Comparison of ENCODE assay signal across 26 cellular contexts in the genomic region with DNA sequence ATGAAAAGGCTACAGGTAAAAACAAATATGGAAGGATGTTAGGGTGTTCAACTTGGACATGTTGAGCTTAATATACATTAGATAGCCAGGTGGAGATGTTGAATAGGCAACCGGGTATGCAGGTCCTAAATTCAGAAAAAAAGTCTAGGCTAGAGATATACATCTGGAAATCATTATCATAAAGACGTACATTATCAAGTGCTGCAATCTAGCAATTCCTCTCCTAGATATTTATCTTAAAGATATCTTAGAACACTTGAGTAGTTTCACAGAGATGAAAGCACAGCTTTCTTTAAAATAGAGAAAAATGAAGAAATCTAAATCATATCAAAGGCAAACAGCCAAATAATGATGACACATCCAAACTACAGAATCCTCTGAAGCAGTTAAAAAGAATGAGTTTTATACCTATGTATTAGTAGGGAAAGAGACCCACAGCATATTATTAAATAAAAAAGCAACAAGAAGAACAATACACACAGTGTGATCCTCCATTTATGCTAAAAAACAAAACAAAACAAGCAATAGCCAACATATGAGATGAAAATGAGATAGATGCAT. TPM values are rescaled to one million over a fixed set of nuclear protein-coding genes. Genes with fewer than 3 reads are reported as not detected.
DNase-seq lines count a peak whose midpoint lies in the region; ATAC-seq, FAIRE-seq and TF ChIP-seq lines count a peak whose summit lies in the region.
"Had no signal": no experiment of that assay in that cellular context is flagged by ENCODE, and none has a peak within 500 bp of the region (broad histone marks: within the 10 kb centered on the region; RNA-seq: fewer than 3 reads in every experiment).

No MANE protein-coding gene starts in this region.

- RAD21 ChIA-PET in GM12878 (lab: Charles Lee; ENCODE audit: unreplicated experiment), result no interaction called here

- TF ChIP-seq EP300 in SK-N-SH (IDR thresholded peaks at IDR 0.05; ENCODE audit: borderline replicate concordance in 1 of 2, low read depth in 1 of 2, low read length in 1 of 2) (no peak; a peak in 1 of 4 replicates), GM12878 (IDR thresholded peaks at IDR 0.05; ENCODE audit: borderline replicate concordance in 1 of 2, control insufficient read depth in 1 of 2, low read depth in 2 of 2, low read length in 2 of 2) (no peak)

- TF ChIP-seq CTCF in SK-N-SH (IDR thresholded peaks at IDR 0.05) (no peak), GM12878 (IDR thresholded peaks at IDR 0.05 in 2 of 3, conservative IDR thresholded peaks at IDR 0.05 in 1 of 3; ENCODE audit: control insufficient read depth in 2 of 3, extremely low read depth in 1 of 3, insufficient read depth in 1 of 3, low read depth in 3 of 3, low read length in 3 of 3) (no peak)

- peaks cover 25% of the 10 kb centered on the region for H3K4me1 Mint-ChIP-seq in activated T-cell treated with anti-CD3 and anti-CD28 coated beads, Interleukin-2, amount 50 U/mL, for 4 hours (ENCODE audit: low read depth)

- no peak overlapping the region for H3K4ac ChIP-seq in neuronal stem cell (ENCODE audit: low read length)

- no peaks in the 10 kb centered on the region for H3K9me3 Mint-ChIP-seq in activated T-cell treated with anti-CD3 and anti-CD28 coated beads, Interleukin-2, amount 50 U/mL, for 4 hours
- H3K9me3 Mint-ChIP-seq: activated B cell treated with CpG ODN at 0.5 μM for 24 hours, H9 had no signal

- H3F3A ChIP-seq in SK-N-SH (replicated peaks; ENCODE audit: insufficient read depth), result peaks cover 47% of the 10 kb centered on the region

- no peak overlapping the region for H4K8ac ChIP-seq in neuronal stem cell (ENCODE audit: low read depth, low read length)

- H3K4me1 ChIP-seq in SK-N-SH (ENCODE audit: control insufficient read depth in 1 of 2, insufficient read depth in 2 of 2, low read depth in 1 of 2, low read length in 1 of 2) (peaks cover 7 to 12% of the 10 kb centered on the region in 2 experiments; a peak in 3 of 4 replicates), GM12878 (ENCODE audit: control insufficient read depth, insufficient read depth, low read length) (no peaks in the 10 kb centered on the region), neuronal stem cell (ENCODE audit: control insufficient read depth in 2 of 2, insufficient read depth in 1 of 2, low read depth in 1 of 2, low read length in 2 of 2) (no peaks in the 10 kb centered on the region)

- H2BK5ac ChIP-seq in neuronal stem cell (ENCODE audit: low read length), result no peak overlapping the region

- no TSS peak for BruUV-seq in GM12878 (replicated peaks; lab: Mats Ljungman, UMichigan)

- H4K91ac ChIP-seq in neuronal stem cell (ENCODE audit: low read depth, low read length, poor library complexity), result no peak overlapping the region

- SMC1A ChIA-PET in GM12878 (lab: Charles Lee; ENCODE audit: uncharacterized antibody, unreplicated experiment), result interaction anchor here (1.4 to 9.3 kb wide), 3 partner anchors 12 to 48 kb away, joined by 3 to 142 read pairs (median 17); a partner anchor contains a TSS

- intact Hi-C loops in GM12878 (cut with micrococcal nuclease; ENCODE audit: unreplicated experiment), result no loop called here

- H3K4me3 Mint-ChIP-seq in activated T-cell treated with anti-CD3 and anti-CD28 coated beads, Interleukin-2, amount 50 U/mL, for 4 hours, result peak overlapping the region; percentile 17
- H3K4me3 Mint-ChIP-seq: activated B cell treated with CpG ODN at 0.5 μM for 24 hours had no signal

- no peak overlapping the region for H2BK120ac ChIP-seq in neuronal stem cell (ENCODE audit: low read depth, low read length)

- H3K4me2 ChIP-seq in SK-N-SH (0 out of 2 replicates have a peak overlapping the region, but pooled peaks have one; percentile 23), GM12878 (ENCODE audit: control insufficient read depth, insufficient read depth) (no peak overlapping the region), neuronal stem cell (ENCODE audit: insufficient read depth, low read length, poor library complexity, severe bottlenecking) (no peak overlapping the region)

- POLR2A ChIA-PET in SK-N-SH (lab: Yijun Ruan, JAX), result no interaction called here
- POLR2A ChIA-PET in GM12878 (lab: Charles Lee), result interaction anchor here (0.8 to 9.1 kb wide), 4 partner anchors 11 to 49 kb away, joined by 3 to 181 read pairs (median 4); a partner anchor contains a TSS

- no peaks in the 10 kb centered on the region for H3K79me1 ChIP-seq in neuronal stem cell (ENCODE audit: low read depth, low read length)

- no peak overlapping the region for H3K23ac ChIP-seq in neuronal stem cell (ENCODE audit: low read depth, low read length, poor library complexity)

- no peak overlapping the region for H3K4me3 ChIP-seq in SK-N-SH (ENCODE audit: low read depth in 2 of 2, low read length in 1 of 2)
- H3K4me3 ChIP-seq in GM12878, result no peak overlapping the region
- no peak overlapping the region for H3K4me3 ChIP-seq in neuronal stem cell (ENCODE audit: low read length in 2 of 2)
- H3K4me3 ChIP-seq: breast epithelium, colonic mucosa, pancreas, right atrium auricular region, transverse colon had no signal

- peak overlapping the region; percentile 23 to 54; a peak in 3 of 4 replicates for H3K27ac ChIP-seq in SK-N-SH (ENCODE audit: low read depth in 2 of 2, low read length in 1 of 2)
- no peak overlapping the region for H3K27ac ChIP-seq in GM12878 (ENCODE audit: control insufficient read depth, insufficient read depth)
- H3K27ac ChIP-seq in temporal lobe (ENCODE audit: low read depth, low read length), result peak overlapping the region; percentile 41
- H3K27ac ChIP-seq in neuronal stem cell (replicated peaks; ENCODE audit: low read length), result no peak overlapping the region
- H3K27ac ChIP-seq: breast epithelium, C4-2B, colonic mucosa, pancreas, right atrium auricular region, transverse colon had no signal

- no peak for ATAC-seq in activated T-cell treated with anti-CD3 and anti-CD28 coated beads, Interleukin-2, amount 50 U/mL, for 4 hours
- ATAC-seq in GM12878, result no peak
- ATAC-seq: Panc1, pancreas had no signal

- in situ Hi-C loops in GM12878 (cut with MboI), result no loop called here

- H4K20me1 ChIP-seq in SK-N-SH (ENCODE audit: insufficient read depth), result no peaks in the 10 kb centered on the region
- no peaks in the 10 kb centered on the region for H4K20me1 ChIP-seq in GM12878 (ENCODE audit: control insufficient read depth, insufficient read depth)

- H3K79me2 ChIP-seq in SK-N-SH (ENCODE audit: insufficient read depth), result peaks cover 36% of the 10 kb centered on the region
- H3K79me2 ChIP-seq in GM12878 (ENCODE audit: control insufficient read depth, insufficient read depth, low read length), result peaks cover 38% of the 10 kb centered on the region

- no peak overlapping the region for H2AK5ac ChIP-seq in neuronal stem cell (ENCODE audit: low read depth, low read length)

- H3K14ac ChIP-seq in neuronal stem cell (ENCODE audit: low read length), result no peak overlapping the region

- DNase-seq in activated T-cell treated with anti-CD3 and anti-CD28 coated beads, Interleukin-2, amount 50 U/mL, for 4 hours, result no peak
- DNase-seq in activated T-cell treated with anti-CD3 and anti-CD28 coated beads, Interleukin-2, amount 50 U/mL, for 48 hours, result no peak
- DNase-seq in SK-N-SH, result no peak
- DNase-seq in GM12878 (ENCODE audit: low read depth, low spot score), result no peak
- DNase-seq in neuronal stem cell (ENCODE audit: low spot score), result no peak
- DNase-seq in C1 segment of cervical spinal cord (lab: John Stamatoyannopoulos, UW), result no peak
- DNase-seq in NCI-H345 treated with DMSO at 0.1 percent for 48 hours (lab: John Stamatoyannopoulos, UW; ENCODE audit: unreplicated experiment), result no peak
- DNase-seq: activated B cell treated with CpG ODN at 0.5 μM for 24 hours; activated effector memory CD4-positive, alpha-beta T cell treated with Interleukin-2 at 50 U/mL for 16 hours; colonic mucosa; H9; kidney glomerular epithelial cell; MM.1S; NCI-H1417 treated with DMSO at 0.1 percent for 48 hours; pancreas; SIG-M5; stimulated activated CD4-positive, alpha-beta T cell treated with anti-CD3 and anti-CD28 coated beads, Interleukin-4, amount 100 ng/mL, for 24 hours; stimulated activated naive CD4-positive, alpha-beta T cell treated with Interleukin-2 at 50 U/mL for 16 hours; transverse colon had no signal

- no peaks in the 10 kb centered on the region for H3K27me3 Mint-ChIP-seq in activated T-cell treated with anti-CD3 and anti-CD28 coated beads, Interleukin-2, amount 50 U/mL, for 4 hours (ENCODE audit: low read depth)
- H3K27me3 Mint-ChIP-seq: activated B cell treated with CpG ODN at 0.5 μM for 24 hours had no signal

- H3K9me2 ChIP-seq in SK-N-SH, result no peaks in the 10 kb centered on the region

- TF ChIP-seq RAD21 in SK-N-SH (IDR thresholded peaks at IDR 0.05; ENCODE audit: low read length) (no peak), GM12878 (IDR thresholded peaks at IDR 0.05; ENCODE audit: insufficient read depth, low read depth, low read length) (no peak)

- 34% methylated on average over 2 of the region's 2 CpGs for WGBS in SK-N-SH (ENCODE audit: low lambda C conversion rate)
- 100% methylated on average over 2 of the region's 2 CpGs for WGBS in GM12878 (ENCODE audit: insufficient coverage, insufficient replicate concordance, low lambda C conversion rate, missing lambda C conversion rate)
- whole genome bisulfite sequencing in neuronal stem cell (ENCODE audit: extremely low coverage in 2 of 2, insufficient read length in 2 of 2, insufficient replicate concordance in 1 of 2), 2 donors, result no CpG with 5 or more reads among the region's 2 CpGs

- H3K18ac ChIP-seq in neuronal stem cell (ENCODE audit: low read length), result no peak overlapping the region

- H2AFZ ChIP-seq in SK-N-SH (ENCODE audit: low read depth), result no peak overlapping the region
- no peak overlapping the region for H2AFZ ChIP-seq in GM12878 (ENCODE audit: control insufficient read depth, low read depth, low read length)
- no peak overlapping the region for H2AFZ ChIP-seq in neuronal stem cell (ENCODE audit: low read length)

- H3K9me3 ChIP-seq in SK-N-SH (no peaks in the 10 kb centered on the region), GM12878 (replicated peaks; ENCODE audit: control insufficient read depth, insufficient read depth, low read length) (no peaks in the 10 kb centered on the region; the same call in 2 of the 3 replicates), neuronal stem cell (replicated peaks in 1 of 2; ENCODE audit: control insufficient read depth in 2 of 2, insufficient read depth in 1 of 2, low read depth in 1 of 2, low read length in 2 of 2) (peaks cover 0 to 3% of the 10 kb centered on the region in 2 donors)
- H3K9me3 ChIP-seq: breast epithelium, colonic mucosa, pancreas, right atrium auricular region, transverse colon had no signal

- no peaks in the 10 kb centered on the region for H3K27me3 ChIP-seq in SK-N-SH (ENCODE audit: insufficient read depth)
- H3K27me3 ChIP-seq in GM12878 (replicated peaks in 1 of 2; ENCODE audit: control insufficient read depth in 2 of 2, insufficient read depth in 2 of 2, low read length in 1 of 2), result no peaks in the 10 kb centered on the region
- no peaks in the 10 kb centered on the region for H3K27me3 ChIP-seq in neuronal stem cell (ENCODE audit: control insufficient read depth in 3 of 3, insufficient read depth in 3 of 3, low read depth in 1 of 3, low read length in 3 of 3)
- H3K27me3 ChIP-seq: breast epithelium, colonic mucosa, pancreas, right atrium auricular region, transverse colon had no signal

- H3K36me3 Mint-ChIP-seq in activated T-cell treated with anti-CD3 and anti-CD28 coated beads, Interleukin-2, amount 50 U/mL, for 4 hours (ENCODE audit: insufficient read depth), result peaks cover 19% of the 10 kb centered on the region

- peak; percentile 54 for FAIRE-seq in GM12878 (lab: Jason Lieb, UNC)
- FAIRE-seq: endometrium, GM18507, pancreas had no signal

- no peak overlapping the region for H2BK12ac ChIP-seq in neuronal stem cell (ENCODE audit: low read length)

- no peak for TF ChIP-seq POLR2A in GM12878 (IDR thresholded peaks at IDR 0.05; ENCODE audit: low read depth, low read length)

- H3K36me3 ChIP-seq in SK-N-SH (replicated peaks in 1 of 2; ENCODE audit: control insufficient read depth in 1 of 2, insufficient read depth in 2 of 2, low read length in 1 of 2) (peaks cover 29 to 36% of the 10 kb centered on the region in 2 experiments), GM12878 (ENCODE audit: control insufficient read depth in 2 of 2, insufficient read depth in 2 of 2, low read length in 1 of 2) (peaks cover 0 to 8% of the 10 kb centered on the region in 2 experiments; a peak in 2 of 4 replicates), neuronal stem cell (replicated peaks in 1 of 2; ENCODE audit: control insufficient read depth in 2 of 2, insufficient read depth in 2 of 2, low read length in 2 of 2) (peaks cover 5 to 64% of the 10 kb centered on the region in 2 donors)
- H3K36me3 ChIP-seq: breast epithelium, colonic mucosa had no signal

- CTCF ChIA-PET in SK-N-SH (lab: Yijun Ruan, JAX) (no interaction called here), GM12878 (lab: Yijun Ruan, JAX) (interaction anchor here (0.6 to 6.6 kb wide), 4 partner anchors 12 to 369 kb away, joined by 3 to 74 read pairs (median 3); a partner anchor contains a TSS)

- H3K9ac ChIP-seq in SK-N-SH, result no peak overlapping the region
- H3K9ac ChIP-seq in GM12878 (ENCODE audit: control insufficient read depth, insufficient read depth, low read length), result no peak overlapping the region
- no peak overlapping the region for H3K9ac ChIP-seq in neuronal stem cell (ENCODE audit: low read depth, low read length, poor library complexity)

- H2BK15ac ChIP-seq in neuronal stem cell (ENCODE audit: low read length), result no peak overlapping the region

RNA-seq across cellular contexts. Expression of a gene that starts 3.8 kb away (rescaled TPM):
- 10 to 100 TPM; 41.5 to 51.5 (median 41.9) TPM for total RNA-seq in activated T-cell treated with anti-CD3 and anti-CD28 coated beads, Interleukin-2, amount 50 U/mL, for 4 hours
- polyA plus RNA-seq in SK-N-SH (2012; rRNA removed), result 7.8 and 8.6 TPM in 2 replicates
- polyA plus RNA-seq in SK-N-SH (2012; cell fraction: cytosol; rRNA removed), result 10.5 and 13.4 TPM in 2 replicates
- polyA plus RNA-seq in SK-N-SH (2012; cell fraction: nucleus; rRNA removed), result 5.4 and 10.4 TPM in 2 replicates
- total RNA-seq in GM12878 (2013; cell fraction: nucleolus; rRNA removed), result 38.4 and 41.6 TPM in 2 replicates
- 23.7 and 24.1 TPM in 2 replicates for total RNA-seq in GM12878 (2014; rRNA removed)
- 20.7 and 25.3 TPM in 2 replicates for total RNA-seq in GM12878 (2014; rRNA removed; fragmentation: Illumina TruSeq; extraction: Trizol)
- total RNA-seq in GM12878 (2021), result 50.4 and 53.9 TPM in 2 replicates
- 4.3 TPM for polyA plus RNA-seq in GM12878 (2011; ENCODE audit: low read depth)
- polyA plus RNA-seq in GM12878 (2011; rRNA removed), result 25.0 and 50.1 TPM in 2 replicates
- 7.3 and 7.8 TPM in 2 replicates for polyA plus RNA-seq in GM12878 (2011; cell fraction: cytosol; rRNA removed)
- 11.5 and 12.9 TPM in 2 replicates for polyA plus RNA-seq in GM12878 (2011; cell fraction: nucleus; rRNA removed)
- polyA plus RNA-seq in GM12878 (2012), result 23.8 TPM in 2 replicates
- polyA plus RNA-seq in GM12878 (2014; fragmentation: Illumina TruSeq; extraction: Trizol), result 21.8 and 24.0 TPM in 2 replicates
- polyA plus RNA-seq in GM12878 (2014; fragmentation: Nextera tagmentation; extraction: Ambion mirVana), result 10 to 100 TPM in 1 of 2 experiments, 1 to 10 TPM in 1; 9.1 to 18.1 TPM
- 19.5 and 22.5 TPM in 2 replicates for polyA plus RNA-seq in GM12878 (2014; rRNA removed)
- polyA plus RNA-seq in GM12878 (2016; fragmentation: Nextera tagmentation; extraction: Ambion mirVana), result 100 to 1,000 TPM; 114 to 133 TPM
- polyA minus RNA-seq in GM12878 (2011; rRNA and poly(A)+ RNA removed), result 7.6 and 11.0 TPM in 2 replicates
- polyA minus RNA-seq in GM12878 (2011; cell fraction: cytosol; rRNA and poly(A)+ RNA removed), result 4.5 and 11.9 TPM in 2 replicates
- 10.6 and 16.1 TPM in 2 replicates for polyA minus RNA-seq in GM12878 (2011; cell fraction: nucleus; rRNA and poly(A)+ RNA removed)
- total RNA-seq in temporal lobe, result 15.0 TPM
- polyA plus RNA-seq in neuronal stem cell (2013, experiment 1 of 2), result 48.5 TPM
- 48.3 TPM for polyA plus RNA-seq in neuronal stem cell (2013, experiment 2 of 2)

RNA-seq across cellular contexts. Expression of a gene that starts 4.3 kb away (rescaled TPM):
- total RNA-seq in activated T-cell treated with anti-CD3 and anti-CD28 coated beads, Interleukin-2, amount 50 U/mL, for 4 hours, result 1 to 10 TPM; 2.5 to 3.5 (median 3.1) TPM
- polyA plus RNA-seq in SK-N-SH (2012; rRNA removed) (7.7 and 7.8 TPM in 2 replicates), GM12878 (2011; rRNA removed) (63.9 and 131 TPM in 2 replicates), GM12878 (2014; fragmentation: Illumina TruSeq; extraction: Trizol) (93.0 and 111 TPM in 2 replicates), GM12878 (2014; fragmentation: Nextera tagmentation; extraction: Ambion mirVana) (10 to 100 TPM; 58.1 to 64.4 TPM), GM12878 (2014; rRNA removed) (36.1 and 44.1 TPM in 2 replicates), GM12878 (2016; fragmentation: Nextera tagmentation; extraction: Ambion mirVana) (100 to 1,000 TPM; 117 to 122 TPM)
- polyA plus RNA-seq in SK-N-SH (2012; cell fraction: cytosol; rRNA removed), result 10.7 and 13.1 TPM in 2 replicates
- polyA plus RNA-seq in SK-N-SH (2012; cell fraction: nucleus; rRNA removed), result 3.2 and 5.6 TPM in 2 replicates
- total RNA-seq in GM12878 (2013; cell fraction: nucleolus; rRNA removed), result 24.5 and 26.0 TPM in 2 replicates
- total RNA-seq in GM12878 (2014; rRNA removed) (55.2 and 75.9 TPM in 2 replicates), GM12878 (2014; rRNA removed; fragmentation: Illumina TruSeq; extraction: Trizol) (96.7 and 101 TPM in 2 replicates), GM12878 (2021) (52.6 and 59.3 TPM in 2 replicates), temporal lobe (2.2 TPM)
- polyA plus RNA-seq in GM12878 (2011; ENCODE audit: low read depth), result 13.8 TPM
- 16.7 and 19.6 TPM in 2 replicates for polyA plus RNA-seq in GM12878 (2011; cell fraction: cytosol; rRNA removed)
- polyA plus RNA-seq in GM12878 (2011; cell fraction: nucleus; rRNA removed), result 34.3 and 53.5 TPM in 2 replicates
- polyA plus RNA-seq in GM12878 (2012), result 18.8 and 33.5 TPM in 2 replicates
- 22.7 and 22.8 TPM in 2 replicates for polyA minus RNA-seq in GM12878 (2011; rRNA and poly(A)+ RNA removed)
- 10.8 and 14.7 TPM in 2 replicates for polyA minus RNA-seq in GM12878 (2011; cell fraction: cytosol; rRNA and poly(A)+ RNA removed)
- polyA minus RNA-seq in GM12878 (2011; cell fraction: nucleus; rRNA and poly(A)+ RNA removed), result 14.3 and 16.6 TPM in 2 replicates
- 82.4 TPM for polyA plus RNA-seq in neuronal stem cell (2013, experiment 1 of 2)
- polyA plus RNA-seq in neuronal stem cell (2013, experiment 2 of 2), result 76.0 TPM

RNA-seq across cellular contexts. Expression of a gene that starts 18.7 kb away (rescaled TPM):
- total RNA-seq in activated T-cell treated with anti-CD3 and anti-CD28 coated beads, Interleukin-2, amount 50 U/mL, for 4 hours, result 10 to 100 TPM; 47.1 to 54.7 (median 52.6) TPM
- 49.0 and 62.0 TPM in 2 replicates for polyA plus RNA-seq in SK-N-SH (2012; rRNA removed)
- polyA plus RNA-seq in SK-N-SH (2012; cell fraction: cytosol; rRNA removed), result 83.5 and 112 TPM in 2 replicates
- 38.1 and 75.6 TPM in 2 replicates for polyA plus RNA-seq in SK-N-SH (2012; cell fraction: nucleus; rRNA removed)
- total RNA-seq in GM12878 (2013; cell fraction: nucleolus; rRNA removed), result 114 and 118 TPM in 2 replicates
- total RNA-seq in GM12878 (2014; rRNA removed), result 164 and 203 TPM in 2 replicates
- 227 and 241 TPM in 2 replicates for total RNA-seq in GM12878 (2014; rRNA removed; fragmentation: Illumina TruSeq; extraction: Trizol)
- 182 and 189 TPM in 2 replicates for total RNA-seq in GM12878 (2021)
- 98.0 TPM for polyA plus RNA-seq in GM12878 (2011; ENCODE audit: low read depth)
- 226 and 358 TPM in 2 replicates for polyA plus RNA-seq in GM12878 (2011; rRNA removed)
- polyA plus RNA-seq in GM12878 (2011; cell fraction: cytosol; rRNA removed), result 74.2 and 104 TPM in 2 replicates
- 87.6 and 103 TPM in 2 replicates for polyA plus RNA-seq in GM12878 (2011; cell fraction: nucleus; rRNA removed)
- polyA plus RNA-seq in GM12878 (2012), result 212 and 254 TPM in 2 replicates
- polyA plus RNA-seq in GM12878 (2014; fragmentation: Illumina TruSeq; extraction: Trizol), result 180 and 248 TPM in 2 replicates
- polyA plus RNA-seq in GM12878 (2014; fragmentation: Nextera tagmentation; extraction: Ambion mirVana), result 100 to 1,000 TPM; 200 to 274 TPM
- polyA plus RNA-seq in GM12878 (2014; rRNA removed), result 70.4 and 90.1 TPM in 2 replicates
- polyA plus RNA-seq in GM12878 (2016; fragmentation: Nextera tagmentation; extraction: Ambion mirVana), result 100 to 1,000 TPM; 199 to 204 TPM
- 117 and 211 TPM in 2 replicates for polyA minus RNA-seq in GM12878 (2011; rRNA and poly(A)+ RNA removed)
- 77.0 and 89.1 TPM in 2 replicates for polyA minus RNA-seq in GM12878 (2011; cell fraction: cytosol; rRNA and poly(A)+ RNA removed)
- 23.2 and 34.7 TPM in 2 replicates for polyA minus RNA-seq in GM12878 (2011; cell fraction: nucleus; rRNA and poly(A)+ RNA removed)
- 65.9 TPM for total RNA-seq in temporal lobe
- polyA plus RNA-seq in neuronal stem cell (2013, experiment 1 of 2), result 337 TPM
- polyA plus RNA-seq in neuronal stem cell (2013, experiment 2 of 2), result 347 TPM

RNA-seq across cellular contexts. Expression of a gene that starts 49.3 kb away (rescaled TPM):
- total RNA-seq in activated T-cell treated with anti-CD3 and anti-CD28 coated beads, Interleukin-2, amount 50 U/mL, for 4 hours, result 10 to 100 TPM; 53.8 to 67.6 (median 55.2) TPM
- 30.1 and 35.6 TPM in 2 replicates for polyA plus RNA-seq in SK-N-SH (2012; rRNA removed)
- 44.8 and 46.6 TPM in 2 replicates for polyA plus RNA-seq in SK-N-SH (2012; cell fraction: cytosol; rRNA removed)
- 8.1 and 17.8 TPM in 2 replicates for polyA plus RNA-seq in SK-N-SH (2012; cell fraction: nucleus; rRNA removed)
- total RNA-seq in GM12878 (2013; cell fraction: nucleolus; rRNA removed), result 33.1 and 35.1 TPM in 2 replicates
- 43.2 and 53.3 TPM in 2 replicates for total RNA-seq in GM12878 (2014; rRNA removed)
- total RNA-seq in GM12878 (2014; rRNA removed; fragmentation: Illumina TruSeq; extraction: Trizol), result 46.4 and 48.5 TPM in 2 replicates
- total RNA-seq in GM12878 (2021), result 48.0 and 49.7 TPM in 2 replicates
- polyA plus RNA-seq in GM12878 (2011; ENCODE audit: low read depth), result 39.7 TPM
- 96.8 and 98.5 TPM in 2 replicates for polyA plus RNA-seq in GM12878 (2011; rRNA removed)
- 28.4 and 28.9 TPM in 2 replicates for polyA plus RNA-seq in GM12878 (2011; cell fraction: cytosol; rRNA removed)
- polyA plus RNA-seq in GM12878 (2011; cell fraction: nucleus; rRNA removed), result 27.6 and 27.7 TPM in 2 replicates
- polyA plus RNA-seq in GM12878 (2012), result 49.7 and 62.4 TPM in 2 replicates
- polyA plus RNA-seq in GM12878 (2014; fragmentation: Illumina TruSeq; extraction: Trizol), result 61.9 and 75.9 TPM in 2 replicates
- polyA plus RNA-seq in GM12878 (2014; fragmentation: Nextera tagmentation; extraction: Ambion mirVana), result 10 to 100 TPM; 65.5 to 77.7 TPM
- 37.6 and 46.4 TPM in 2 replicates for polyA plus RNA-seq in GM12878 (2014; rRNA removed)
- polyA plus RNA-seq in GM12878 (2016; fragmentation: Nextera tagmentation; extraction: Ambion mirVana), result 100 to 1,000 TPM; 119 to 122 TPM
- polyA minus RNA-seq in GM12878 (2011; rRNA and poly(A)+ RNA removed), result 29.9 and 47.2 TPM in 2 replicates
- polyA minus RNA-seq in GM12878 (2011; cell fraction: cytosol; rRNA and poly(A)+ RNA removed), result 13.9 and 17.6 TPM in 2 replicates
- 9.1 and 15.5 TPM in 2 replicates for polyA minus RNA-seq in GM12878 (2011; cell fraction: nucleus; rRNA and poly(A)+ RNA removed)
- total RNA-seq in temporal lobe, result 28.8 TPM
- polyA plus RNA-seq in neuronal stem cell (2013, experiment 1 of 2), result 51.7 TPM
- polyA plus RNA-seq in neuronal stem cell (2013, experiment 2 of 2), result 51.0 TPM

Comparison
In these comparisons a context has a peak if more than half of its experiments do, and no peak if none do; other contexts are left out.
1. H3K27ac ChIP-seq: peak in SK-N-SH (2 of 2) and temporal lobe (single experiment); none in GM12878 (single experiment) and neuronal stem cell (single experiment).